Comparison of ENCODE assay signal across 2 cellular contexts in genomic region chr7:90592036-90592435, GRCh38.
TF ChIP-seq lines count a peak whose summit lies in the region.

No MANE protein-coding gene starts in this region.

TF ChIP-seq in liver, 16 proteins besides CTCF, POLR2A, EP300 and RAD21:
- TF ChIP-seq REST (IDR thresholded peaks at IDR 0.05): no peak
- no peak for TF ChIP-seq GABPA (IDR thresholded peaks at IDR 0.05 in 1 of 2, conservative IDR thresholded peaks at IDR 0.05 in 1 of 2)
- TF ChIP-seq SP1 (IDR thresholded peaks at IDR 0.05): no peak
- TF ChIP-seq NR2F2 (IDR thresholded peaks at IDR 0.05): no peak
- peak; percentile 54 to 83 for TF ChIP-seq JUND (IDR thresholded peaks at IDR 0.05)
- TF ChIP-seq HNF4A (conservative IDR thresholded peaks at IDR 0.05): peak in 1 of 2 donors; percentile 75
- TF ChIP-seq YY1 (IDR thresholded peaks at IDR 0.05): no peak
- TF ChIP-seq, protein P1, sequence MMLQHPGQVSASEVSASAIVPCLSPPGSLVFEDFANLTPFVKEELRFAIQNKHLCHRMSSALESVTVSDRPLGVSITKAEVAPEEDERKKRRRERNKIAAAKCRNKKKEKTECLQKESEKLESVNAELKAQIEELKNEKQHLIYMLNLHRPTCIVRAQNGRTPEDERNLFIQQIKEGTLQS (IDR thresholded peaks at IDR 0.05): peak; percentile 48
- TF ChIP-seq RXRA (IDR thresholded peaks at IDR 0.05): peak in 1 of 2 donors; percentile 45

TF ChIP-seq in HepG2, 621 proteins besides CTCF, POLR2A, EP300 and RAD21 (continued from another document):
- TF ChIP-seq PAXIP1 (CRISPR knock-in tag; conservative IDR thresholded peaks at IDR 0.05) (no peak), FOXJ3 (CRISPR knock-in tag; IDR thresholded peaks at IDR 0.05; ENCODE audit: borderline replicate concordance) (no peak), SMC3 (IDR thresholded peaks at IDR 0.05; ENCODE audit: low read length) (no peak), ZNF512 (CRISPR knock-in tag; IDR thresholded peaks at IDR 0.05) (no peak), ZC3H4 (CRISPR knock-in tag; IDR thresholded peaks at IDR 0.05; ENCODE audit: borderline replicate concordance) (no peak), NFE2L1 (CRISPR knock-in tag; IDR thresholded peaks at IDR 0.05; ENCODE audit: borderline replicate concordance) (no peak), WIZ (CRISPR knock-in tag; IDR thresholded peaks at IDR 0.05) (no peak), SSRP1 (CRISPR knock-in tag; IDR thresholded peaks at IDR 0.05) (no peak), IKZF4 (CRISPR knock-in tag; IDR thresholded peaks at IDR 0.05; ENCODE audit: borderline replicate concordance, low read depth, not compliant biosample characterization) (no peak), HOXA9 (CRISPR knock-in tag; IDR thresholded peaks at IDR 0.05; ENCODE audit: borderline replicate concordance) (no peak)
- TF ChIP-seq, protein P2, sequence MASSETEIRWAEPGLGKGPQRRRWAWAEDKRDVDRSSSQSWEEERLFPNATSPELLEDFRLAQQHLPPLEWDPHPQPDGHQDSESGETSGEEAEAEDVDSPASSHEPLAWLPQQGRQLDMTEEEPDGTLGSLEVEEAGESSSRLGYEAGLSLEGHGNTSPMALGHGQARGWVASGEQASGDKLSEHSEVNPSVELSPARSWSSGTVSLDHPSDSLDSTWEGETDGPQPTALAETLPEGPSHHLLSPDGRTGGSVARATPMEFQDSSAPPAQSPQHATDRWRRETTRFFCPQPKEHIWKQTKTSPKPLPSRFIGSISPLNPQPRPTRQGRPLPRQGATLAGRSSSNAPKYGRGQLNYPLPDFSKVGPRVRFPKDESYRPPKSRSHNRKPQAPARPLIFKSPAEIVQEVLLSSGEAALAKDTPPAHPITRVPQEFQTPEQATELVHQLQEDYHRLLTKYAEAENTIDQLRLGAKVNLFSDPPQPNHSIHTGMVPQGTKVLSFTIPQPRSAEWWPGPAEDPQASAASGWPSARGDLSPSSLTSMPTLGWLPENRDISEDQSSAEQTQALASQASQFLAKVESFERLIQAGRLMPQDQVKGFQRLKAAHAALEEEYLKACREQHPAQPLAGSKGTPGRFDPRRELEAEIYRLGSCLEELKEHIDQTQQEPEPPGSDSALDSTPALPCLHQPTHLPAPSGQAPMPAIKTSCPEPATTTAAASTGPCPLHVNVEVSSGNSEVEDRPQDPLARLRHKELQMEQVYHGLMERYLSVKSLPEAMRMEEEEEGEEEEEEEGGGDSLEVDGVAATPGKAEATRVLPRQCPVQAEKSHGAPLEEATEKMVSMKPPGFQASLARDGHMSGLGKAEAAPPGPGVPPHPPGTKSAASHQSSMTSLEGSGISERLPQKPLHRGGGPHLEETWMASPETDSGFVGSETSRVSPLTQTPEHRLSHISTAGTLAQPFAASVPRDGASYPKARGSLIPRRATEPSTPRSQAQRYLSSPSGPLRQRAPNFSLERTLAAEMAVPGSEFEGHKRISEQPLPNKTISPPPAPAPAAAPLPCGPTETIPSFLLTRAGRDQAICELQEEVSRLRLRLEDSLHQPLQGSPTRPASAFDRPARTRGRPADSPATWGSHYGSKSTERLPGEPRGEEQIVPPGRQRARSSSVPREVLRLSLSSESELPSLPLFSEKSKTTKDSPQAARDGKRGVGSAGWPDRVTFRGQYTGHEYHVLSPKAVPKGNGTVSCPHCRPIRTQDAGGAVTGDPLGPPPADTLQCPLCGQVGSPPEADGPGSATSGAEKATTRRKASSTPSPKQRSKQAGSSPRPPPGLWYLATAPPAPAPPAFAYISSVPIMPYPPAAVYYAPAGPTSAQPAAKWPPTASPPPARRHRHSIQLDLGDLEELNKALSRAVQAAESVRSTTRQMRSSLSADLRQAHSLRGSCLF (CRISPR knock-in tag; IDR thresholded peaks at IDR 0.05; ENCODE audit: borderline replicate concordance): no peak
- TF ChIP-seq, protein P3, sequence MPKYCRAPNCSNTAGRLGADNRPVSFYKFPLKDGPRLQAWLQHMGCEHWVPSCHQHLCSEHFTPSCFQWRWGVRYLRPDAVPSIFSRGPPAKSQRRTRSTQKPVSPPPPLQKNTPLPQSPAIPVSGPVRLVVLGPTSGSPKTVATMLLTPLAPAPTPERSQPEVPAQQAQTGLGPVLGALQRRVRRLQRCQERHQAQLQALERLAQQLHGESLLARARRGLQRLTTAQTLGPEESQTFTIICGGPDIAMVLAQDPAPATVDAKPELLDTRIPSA (CRISPR knock-in tag; IDR thresholded peaks at IDR 0.05; ENCODE audit: borderline replicate concordance): no peak
- TF ChIP-seq, protein P4, sequence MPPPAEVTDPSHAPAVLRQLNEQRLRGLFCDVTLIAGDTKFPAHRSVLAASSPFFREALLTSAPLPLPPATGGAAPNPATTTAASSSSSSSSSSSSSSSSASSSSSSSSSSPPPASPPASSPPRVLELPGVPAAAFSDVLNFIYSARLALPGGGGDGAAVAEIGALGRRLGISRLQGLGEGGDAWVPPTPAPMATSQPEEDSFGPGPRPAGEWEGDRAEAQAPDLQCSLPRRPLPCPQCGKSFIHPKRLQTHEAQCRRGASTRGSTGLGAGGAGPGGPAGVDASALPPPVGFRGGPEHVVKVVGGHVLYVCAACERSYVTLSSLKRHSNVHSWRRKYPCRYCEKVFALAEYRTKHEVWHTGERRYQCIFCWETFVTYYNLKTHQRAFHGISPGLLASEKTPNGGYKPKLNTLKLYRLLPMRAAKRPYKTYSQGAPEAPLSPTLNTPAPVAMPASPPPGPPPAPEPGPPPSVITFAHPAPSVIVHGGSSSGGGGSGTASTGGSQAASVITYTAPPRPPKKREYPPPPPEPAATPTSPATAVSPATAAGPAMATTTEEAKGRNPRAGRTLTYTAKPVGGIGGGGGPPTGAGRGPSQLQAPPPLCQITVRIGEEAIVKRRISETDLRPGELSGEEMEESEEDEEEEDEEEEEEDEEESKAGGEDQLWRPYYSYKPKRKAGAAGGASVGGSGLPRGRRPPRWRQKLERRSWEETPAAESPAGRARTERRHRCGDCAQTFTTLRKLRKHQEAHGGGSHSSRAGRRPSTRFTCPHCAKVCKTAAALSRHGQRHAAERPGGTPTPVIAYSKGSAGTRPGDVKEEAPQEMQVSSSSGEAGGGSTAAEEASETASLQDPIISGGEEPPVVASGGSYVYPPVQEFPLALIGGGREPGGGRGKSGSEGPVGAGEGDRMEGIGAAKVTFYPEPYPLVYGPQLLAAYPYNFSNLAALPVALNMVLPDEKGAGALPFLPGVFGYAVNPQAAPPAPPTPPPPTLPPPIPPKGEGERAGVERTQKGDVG (CRISPR knock-in tag; IDR thresholded peaks at IDR 0.05; ENCODE audit: borderline replicate concordance): no peak
TF ChIP-seq in HepG2: peak in this region for 0.
